In the genomic region with DNA sequence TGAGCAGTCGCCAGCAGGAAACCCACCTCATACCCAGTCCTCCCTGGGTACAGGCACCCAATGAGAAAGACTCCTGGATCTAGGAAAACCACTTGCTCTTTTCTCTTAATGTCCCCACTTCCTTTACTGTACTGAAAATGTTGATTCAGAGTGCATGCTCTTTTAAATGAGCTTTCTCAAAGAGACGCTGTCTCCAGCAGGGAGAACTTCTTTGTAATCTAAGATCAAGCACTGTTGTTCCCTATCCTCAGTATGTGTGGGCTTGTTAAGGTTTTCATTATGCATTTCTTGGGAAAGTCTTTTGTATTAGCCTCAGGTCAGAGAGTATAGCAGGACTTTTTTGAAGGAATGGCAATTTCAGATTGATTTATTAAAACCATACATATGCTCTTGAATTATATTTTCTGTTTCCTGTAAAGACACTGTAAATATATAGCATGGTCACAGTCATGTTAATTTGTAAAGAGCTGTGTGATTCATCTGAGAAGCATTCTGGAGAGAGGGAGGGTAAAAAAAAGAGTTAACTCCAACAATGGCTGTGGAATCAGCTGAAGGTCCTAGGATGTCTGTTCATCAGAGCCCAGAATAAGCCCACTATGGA, we compare ENCODE assay signal across 1 cellular context.
TF ChIP-seq lines count a peak whose summit lies in the region.

No MANE protein-coding gene starts in this region.

TF ChIP-seq in WTC11, 78 proteins besides CTCF, POLR2A, EP300 and RAD21 (continued from another document):
- TF ChIP-seq, protein P1, sequence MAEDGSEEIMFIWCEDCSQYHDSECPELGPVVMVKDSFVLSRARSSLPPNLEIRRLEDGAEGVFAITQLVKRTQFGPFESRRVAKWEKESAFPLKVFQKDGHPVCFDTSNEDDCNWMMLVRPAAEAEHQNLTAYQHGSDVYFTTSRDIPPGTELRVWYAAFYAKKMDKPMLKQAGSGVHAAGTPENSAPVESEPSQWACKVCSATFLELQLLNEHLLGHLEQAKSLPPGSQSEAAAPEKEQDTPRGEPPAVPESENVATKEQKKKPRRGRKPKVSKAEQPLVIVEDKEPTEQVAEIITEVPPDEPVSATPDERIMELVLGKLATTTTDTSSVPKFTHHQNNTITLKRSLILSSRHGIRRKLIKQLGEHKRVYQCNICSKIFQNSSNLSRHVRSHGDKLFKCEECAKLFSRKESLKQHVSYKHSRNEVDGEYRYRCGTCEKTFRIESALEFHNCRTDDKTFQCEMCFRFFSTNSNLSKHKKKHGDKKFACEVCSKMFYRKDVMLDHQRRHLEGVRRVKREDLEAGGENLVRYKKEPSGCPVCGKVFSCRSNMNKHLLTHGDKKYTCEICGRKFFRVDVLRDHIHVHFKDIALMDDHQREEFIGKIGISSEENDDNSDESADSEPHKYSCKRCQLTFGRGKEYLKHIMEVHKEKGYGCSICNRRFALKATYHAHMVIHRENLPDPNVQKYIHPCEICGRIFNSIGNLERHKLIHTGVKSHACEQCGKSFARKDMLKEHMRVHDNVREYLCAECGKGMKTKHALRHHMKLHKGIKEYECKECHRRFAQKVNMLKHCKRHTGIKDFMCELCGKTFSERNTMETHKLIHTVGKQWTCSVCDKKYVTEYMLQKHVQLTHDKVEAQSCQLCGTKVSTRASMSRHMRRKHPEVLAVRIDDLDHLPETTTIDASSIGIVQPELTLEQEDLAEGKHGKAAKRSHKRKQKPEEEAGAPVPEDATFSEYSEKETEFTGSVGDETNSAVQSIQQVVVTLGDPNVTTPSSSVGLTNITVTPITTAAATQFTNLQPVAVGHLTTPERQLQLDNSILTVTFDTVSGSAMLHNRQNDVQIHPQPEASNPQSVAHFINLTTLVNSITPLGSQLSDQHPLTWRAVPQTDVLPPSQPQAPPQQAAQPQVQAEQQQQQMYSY (CRISPR knock-in tag; IDR thresholded peaks at IDR 0.05) = no peak
- TF ChIP-seq, protein P2, sequence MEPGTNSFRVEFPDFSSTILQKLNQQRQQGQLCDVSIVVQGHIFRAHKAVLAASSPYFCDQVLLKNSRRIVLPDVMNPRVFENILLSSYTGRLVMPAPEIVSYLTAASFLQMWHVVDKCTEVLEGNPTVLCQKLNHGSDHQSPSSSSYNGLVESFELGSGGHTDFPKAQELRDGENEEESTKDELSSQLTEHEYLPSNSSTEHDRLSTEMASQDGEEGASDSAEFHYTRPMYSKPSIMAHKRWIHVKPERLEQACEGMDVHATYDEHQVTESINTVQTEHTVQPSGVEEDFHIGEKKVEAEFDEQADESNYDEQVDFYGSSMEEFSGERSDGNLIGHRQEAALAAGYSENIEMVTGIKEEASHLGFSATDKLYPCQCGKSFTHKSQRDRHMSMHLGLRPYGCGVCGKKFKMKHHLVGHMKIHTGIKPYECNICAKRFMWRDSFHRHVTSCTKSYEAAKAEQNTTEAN (CRISPR knock-in tag; IDR thresholded peaks at IDR 0.05) = no peak
- TF ChIP-seq CREM (CRISPR knock-in tag; IDR thresholded peaks at IDR 0.05) (no peak), ZNF317 (CRISPR knock-in tag; IDR thresholded peaks at IDR 0.05; ENCODE audit: borderline replicate concordance, low read depth) (no peak), HMGA2 (CRISPR knock-in tag; IDR thresholded peaks at IDR 0.05) (no peak)
- TF ChIP-seq, protein P3, sequence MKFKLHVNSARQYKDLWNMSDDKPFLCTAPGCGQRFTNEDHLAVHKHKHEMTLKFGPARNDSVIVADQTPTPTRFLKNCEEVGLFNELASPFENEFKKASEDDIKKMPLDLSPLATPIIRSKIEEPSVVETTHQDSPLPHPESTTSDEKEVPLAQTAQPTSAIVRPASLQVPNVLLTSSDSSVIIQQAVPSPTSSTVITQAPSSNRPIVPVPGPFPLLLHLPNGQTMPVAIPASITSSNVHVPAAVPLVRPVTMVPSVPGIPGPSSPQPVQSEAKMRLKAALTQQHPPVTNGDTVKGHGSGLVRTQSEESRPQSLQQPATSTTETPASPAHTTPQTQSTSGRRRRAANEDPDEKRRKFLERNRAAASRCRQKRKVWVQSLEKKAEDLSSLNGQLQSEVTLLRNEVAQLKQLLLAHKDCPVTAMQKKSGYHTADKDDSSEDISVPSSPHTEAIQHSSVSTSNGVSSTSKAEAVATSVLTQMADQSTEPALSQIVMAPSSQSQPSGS (CRISPR knock-in tag; IDR thresholded peaks at IDR 0.05; ENCODE audit: borderline replicate concordance, low read depth) = no peak
TF ChIP-seq in WTC11: peak in this region for 0.
